34 cellular contexts compared by ENCODE assay signal in the genomic region with DNA sequence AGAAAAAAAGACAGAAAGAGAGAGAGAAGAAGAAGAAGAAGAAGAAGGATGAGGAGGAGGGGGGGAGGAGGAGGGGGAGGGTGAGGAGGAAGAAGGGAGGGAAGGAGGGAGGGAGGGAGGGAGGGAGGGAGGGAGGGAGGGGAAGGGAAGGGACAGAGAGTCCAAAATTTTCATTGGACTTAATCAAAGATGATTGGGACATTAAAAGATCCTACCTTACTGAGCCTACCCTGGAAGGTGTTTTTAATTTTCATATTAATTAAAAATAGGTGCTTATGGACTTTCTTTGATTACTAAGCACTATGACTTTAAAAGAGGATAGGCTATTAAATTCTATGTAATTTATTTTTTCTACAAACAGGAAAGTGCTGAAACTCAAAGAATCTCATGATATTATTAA.
"Had no signal": no experiment of that assay in that cellular context is flagged by ENCODE, and none has a peak within 500 bp of the region (broad histone marks: within the 10 kb centered on the region; RNA-seq: fewer than 3 reads in every experiment).

No MANE protein-coding gene starts in this region.

- H3K36me3 ChIP-seq: MG63 had no signal

- DNase-seq: Karpas-422, Kasumi-1, MG63, MM.1S, MV-4-11, NCI-H1048, NCI-H1092, NCI-H1092 treated with DMSO at 0.1 percent for 48 hours, NCI-H1105, NCI-H1105 treated with DMSO at 0.1 percent for 48 hours, NCI-H1417, NCI-H1417 treated with DMSO at 0.1 percent for 48 hours, NCI-H1436, NCI-H1436 treated with DMSO at 0.1 percent for 48 hours, NCI-H146, NCI-H1694, NCI-H1694 treated with DMSO at 0.1 percent for 48 hours, NCI-H187, NCI-H187 treated with DMSO at 0.1 percent for 48 hours, NCI-H1930, NCI-H2029, NCI-H2029 treated with DMSO at 0.1 percent for 48 hours, NCI-H2081, NCI-H2081 treated with DMSO at 0.1 percent for 48 hours, NCI-H2107, NCI-H2171, NCI-H2171 treated with DMSO at 0.1 percent for 48 hours, NCI-H2227 treated with DMSO at 0.1 percent for 48 hours, NCI-H226, NCI-H345, NCI-H446, NCI-H446 treated with DMSO at 0.1 percent for 48 hours, NCI-H510A, NCI-H510A treated with DMSO at 0.1 percent for 48 hours had no signal

- H3K27me3 ChIP-seq: MG63 had no signal

- H3K4me3 ChIP-seq: MG63 had no signal

- H3K9me3 ChIP-seq: MG63 had no signal
